In genomic region chr10:1159131-1160061, GRCh38 we compare ENCODE assay signal across 17 cellular contexts.
A peak's percentile ranks its signal among the peaks of the same experiment; 100 is the strongest.
DNase-seq lines count a peak whose midpoint lies in the region; ATAC-seq, FAIRE-seq and TF ChIP-seq lines count a peak whose summit lies in the region.
"Had no signal": no experiment of that assay in that cellular context is flagged by ENCODE, and none has a peak within 500 bp of the region (broad histone marks: within the 10 kb centered on the region; RNA-seq: fewer than 3 reads in every experiment).

No MANE protein-coding gene starts in this region.

- BruUV-seq in endothelial cell of umbilical vein (replicated peaks; lab: Mats Ljungman, UMichigan) (no TSS peak), HepG2 (replicated peaks; lab: Mats Ljungman, UMichigan) (no TSS peak), PC-9 (replicated peaks; lab: Mats Ljungman, UMichigan) (no TSS peak)

- TF ChIP-seq CTCF in RWPE2 (IDR thresholded peaks at IDR 0.05; ENCODE audit: poor library complexity, severe bottlenecking) (no peak), endothelial cell of umbilical vein (IDR thresholded peaks at IDR 0.05; ENCODE audit: extremely low read depth in 1 of 2, insufficient read depth in 1 of 2, low read depth in 1 of 2, low read length in 2 of 2) (no peak), sigmoid colon (IDR thresholded peaks at IDR 0.05) (no peak), HepG2 (CRISPR knock-in tag; IDR thresholded peaks at IDR 0.05) (no peak), PC-9 (conservative IDR thresholded peaks at IDR 0.05) (no peak)

- H3K27ac ChIP-seq in RWPE2 (ENCODE audit: poor library complexity, severe bottlenecking) = no peak overlapping the region
- no peak overlapping the region for H3K27ac ChIP-seq in endothelial cell of umbilical vein (ENCODE audit: insufficient read depth, low read depth, low read length)
- no peak overlapping the region for H3K27ac ChIP-seq in sigmoid colon
- no peak overlapping the region for H3K27ac ChIP-seq in HepG2 (ENCODE audit: extremely low read length, insufficient read depth, low read length)
- H3K27ac ChIP-seq in PC-9 = no peak overlapping the region
- H3K27ac ChIP-seq: colonic mucosa, GM23248, SK-N-MC had no signal

- dilution Hi-C loops in endothelial cell of umbilical vein (cut with MboI; ENCODE audit: extremely low pct_ligation_motif_present, low sequenced_read_pairs) = no loop called here

- CTCF ChIA-PET in endothelial cell of umbilical vein (lab: Charles Lee) = no interaction called here
- CTCF ChIA-PET in HepG2 (lab: Yijun Ruan, JAX; ENCODE audit: low intra/inter-chr PET ratio, low total read pairs) = no interaction called here
- CTCF ChIA-PET in PC-9 (lab: Charles Lee) = no interaction called here

- FAIRE-seq in endothelial cell of umbilical vein (lab: Jason Lieb, UNC) = no peak
- no peak for FAIRE-seq in HepG2 (lab: Jason Lieb, UNC)
- FAIRE-seq: astrocyte, GM12892 had no signal

- WGBS in sigmoid colon, 2 donors = 89 to 92% methylated on average over 59 of the region's 59 CpGs
- WGBS in HepG2 (ENCODE audit: low lambda C conversion rate) = 65% methylated on average over 45 of the region's 59 CpGs

- H3K9me1 ChIP-seq in endothelial cell of umbilical vein (replicated peaks; ENCODE audit: control insufficient read depth, extremely low read depth, insufficient read depth, low read length) = no peaks in the 10 kb centered on the region

- ATAC-seq in RWPE2 (ENCODE audit: low read depth) = peak; percentile 70
- ATAC-seq in HepG2 = no peak
- no peak for ATAC-seq in HG03460 (IDR thresholded peaks at IDR 0.05; ENCODE audit: unreplicated experiment)

- H3K9me2 ChIP-seq in PC-9 (ENCODE audit: insufficient read depth) = no peaks in the 10 kb centered on the region

- no peak overlapping the region for H3K4me3 ChIP-seq in H7 (ENCODE audit: insufficient read depth, low read depth, low read length)
- peak overlapping the region; percentile 47 for H3K4me3 ChIP-seq in RWPE2 (ENCODE audit: severe bottlenecking)
- H3K4me3 ChIP-seq in endothelial cell of umbilical vein (replicated peaks in 1 of 3; ENCODE audit: insufficient read depth in 1 of 3, low read depth in 1 of 3, low read length in 3 of 3) = no peak overlapping the region
- H3K4me3 ChIP-seq in sigmoid colon = no peak overlapping the region
- H3K4me3 ChIP-seq in HepG2 (replicated peaks in 1 of 3; ENCODE audit: insufficient read depth in 1 of 3, low read depth in 2 of 3, low read length in 3 of 3) = no peak overlapping the region
- H3K4me3 ChIP-seq in PC-9 = no peak overlapping the region
- H3K4me3 ChIP-seq: colonic mucosa, GM23248, SK-N-MC had no signal

- in situ Hi-C loops in HepG2 (cut with HindIII; ENCODE audit: extremely low pct_ligation_motif_present, low pct_unique_long_range_greater_than_20kb) = no loop called here

- H2AFZ ChIP-seq in endothelial cell of umbilical vein (ENCODE audit: low read depth, low read length) = no peak overlapping the region
- H2AFZ ChIP-seq in HepG2 (ENCODE audit: low read length) = no peak overlapping the region
- H2AFZ ChIP-seq in PC-9 = no peak overlapping the region
- H2AFZ ChIP-seq: GM23248 had no signal

- H3K4me1 ChIP-seq in RWPE2 (ENCODE audit: insufficient read depth, poor library complexity, severe bottlenecking) (no peaks in the 10 kb centered on the region), endothelial cell of umbilical vein (ENCODE audit: control insufficient read depth, extremely low read depth, insufficient read depth, low read length) (no peaks in the 10 kb centered on the region), sigmoid colon (no peaks in the 10 kb centered on the region), HepG2 (ENCODE audit: insufficient read depth, low read length) (no peaks in the 10 kb centered on the region), PC-9 (replicated peaks; ENCODE audit: insufficient read depth) (no peaks in the 10 kb centered on the region)
- H3K4me1 ChIP-seq: colonic mucosa had no signal

- H3F3A ChIP-seq in PC-9 (ENCODE audit: insufficient read depth, low read depth) = no peaks in the 10 kb centered on the region

- H3K79me2 ChIP-seq in endothelial cell of umbilical vein (ENCODE audit: control insufficient read depth, insufficient read depth, low read length) = no peaks in the 10 kb centered on the region
- H3K79me2 ChIP-seq in HepG2 (ENCODE audit: insufficient read depth, low read length) = no peaks in the 10 kb centered on the region
- H3K79me2 ChIP-seq in PC-9 (ENCODE audit: low read depth) = no peaks in the 10 kb centered on the region

- intact Hi-C loops in endothelial cell of umbilical vein (cut with micrococcal nuclease) (no loop called here), sigmoid colon (cut with DNase I) (no loop called here), HepG2 (cut with micrococcal nuclease; ENCODE audit: unreplicated experiment) (no loop called here), PC-9 (cut with micrococcal nuclease; ENCODE audit: unreplicated experiment) (no loop called here)

- TF ChIP-seq POLR2A in endothelial cell of umbilical vein (IDR thresholded peaks at IDR 0.05; ENCODE audit: low read depth, low read length) (no peak), sigmoid colon (IDR thresholded peaks at IDR 0.05) (no peak), HepG2 (IDR thresholded peaks at IDR 0.05; ENCODE audit: insufficient read depth in 1 of 2, low read depth in 2 of 2, low read length in 2 of 2) (no peak)

- TF ChIP-seq RAD21 in HepG2 (CRISPR knock-in tag; IDR thresholded peaks at IDR 0.05) = no peak

- TF ChIP-seq EP300 in sigmoid colon (IDR thresholded peaks at IDR 0.05) (no peak), HepG2 (IDR thresholded peaks at IDR 0.05; ENCODE audit: low read depth in 2 of 2, low read length in 2 of 2) (no peak), HepG2 (CRISPR knock-in tag; IDR thresholded peaks at IDR 0.05; ENCODE audit: borderline replicate concordance) (no peak)

- H3K36me3 ChIP-seq in H7 (replicated peaks; ENCODE audit: control insufficient read depth, insufficient read depth, low read length) = no peaks in the 10 kb centered on the region
- no peaks in the 10 kb centered on the region for H3K36me3 ChIP-seq in RWPE2 (ENCODE audit: low read depth)
- no peaks in the 10 kb centered on the region for H3K36me3 ChIP-seq in endothelial cell of umbilical vein (ENCODE audit: control insufficient read depth in 2 of 2, extremely low read depth in 1 of 2, insufficient read depth in 2 of 2, low read length in 2 of 2)
- H3K36me3 ChIP-seq in sigmoid colon = no peaks in the 10 kb centered on the region
- H3K36me3 ChIP-seq in HepG2 (replicated peaks in 1 of 2; ENCODE audit: control insufficient read depth in 1 of 2, insufficient read depth in 2 of 2, low read length in 2 of 2) = no peaks in the 10 kb centered on the region
- no peaks in the 10 kb centered on the region for H3K36me3 ChIP-seq in PC-9 (ENCODE audit: low read depth)
- H3K36me3 ChIP-seq: colonic mucosa had no signal

- no peak overlapping the region for H3K4me2 ChIP-seq in endothelial cell of umbilical vein (ENCODE audit: insufficient read depth, low read length)
- no peak overlapping the region for H3K4me2 ChIP-seq in HepG2 (ENCODE audit: low read depth, low read length)
- no peak overlapping the region for H3K4me2 ChIP-seq in PC-9

- no peaks in the 10 kb centered on the region for H3K27me3 ChIP-seq in H7 (ENCODE audit: control insufficient read depth, insufficient read depth, low read length)
- H3K27me3 ChIP-seq in RWPE2 (ENCODE audit: insufficient read depth, poor library complexity, severe bottlenecking) = no peaks in the 10 kb centered on the region
- H3K27me3 ChIP-seq in endothelial cell of umbilical vein (ENCODE audit: control insufficient read depth in 2 of 2, insufficient read depth in 2 of 2, low read length in 2 of 2) = no peaks in the 10 kb centered on the region
- H3K27me3 ChIP-seq in sigmoid colon = no peaks in the 10 kb centered on the region
- H3K27me3 ChIP-seq in HepG2 (ENCODE audit: control insufficient read depth in 1 of 2, insufficient read depth in 2 of 2, low read length in 2 of 2) = peaks cover 5 to 77% of the 10 kb centered on the region in 2 experiments; a peak in 4 of 5 replicates
- peaks cover 74% of the 10 kb centered on the region for H3K27me3 ChIP-seq in PC-9 (ENCODE audit: insufficient read depth, low read depth)
- H3K27me3 ChIP-seq: colonic mucosa had no signal

- POLR2A ChIA-PET in endothelial cell of umbilical vein (lab: Charles Lee) (no interaction called here), HepG2 (lab: Yijun Ruan, JAX) (no interaction called here), PC-9 (lab: Charles Lee; ENCODE audit: unreplicated experiment) (no interaction called here)

- H3K9me3 ChIP-seq in RWPE2 (ENCODE audit: severe bottlenecking) (no peaks in the 10 kb centered on the region), endothelial cell of umbilical vein (replicated peaks; ENCODE audit: control insufficient read depth, insufficient read depth, low read length) (no peaks in the 10 kb centered on the region), sigmoid colon (no peaks in the 10 kb centered on the region), HepG2 (ENCODE audit: low read length) (no peaks in the 10 kb centered on the region), PC-9 (ENCODE audit: insufficient read depth, low read depth) (no peaks in the 10 kb centered on the region)
- H3K9me3 ChIP-seq: colonic mucosa had no signal

- H3K9ac ChIP-seq in endothelial cell of umbilical vein (replicated peaks; ENCODE audit: extremely low read depth, insufficient read depth, low read length) (no peak overlapping the region), HepG2 (ENCODE audit: insufficient read depth, low read depth, low read length) (no peak overlapping the region)
- H3K9ac ChIP-seq: GM23248 had no signal

- DNase-seq in H7 = peak; percentile 62
- no peak for DNase-seq in RWPE2 (ENCODE audit: low spot score)
- DNase-seq in endothelial cell of umbilical vein (ENCODE audit: low read depth, low spot score) = peak; percentile 39
- DNase-seq in sigmoid colon = peak; percentile 50
- no peak for DNase-seq in HepG2 (ENCODE audit: low spot score)
- DNase-seq in PC-9 = no peak
- DNase-seq: activated CD4-positive, alpha-beta memory T cell treated with anti-CD3 and anti-CD28 coated beads for 36 hours; Calu3; colonic mucosa; GM23248; immature natural killer cell; NCI-H1930; OCI-M1 had no signal

- no peaks in the 10 kb centered on the region for H4K20me1 ChIP-seq in endothelial cell of umbilical vein (replicated peaks; ENCODE audit: control insufficient read depth, extremely low read depth, insufficient read depth, low read length)
- H4K20me1 ChIP-seq in HepG2 (ENCODE audit: insufficient read depth, low read length) = peaks cover 4% of the 10 kb centered on the region; the same call in 1 of the 2 replicates
- H4K20me1 ChIP-seq in PC-9 (ENCODE audit: insufficient read depth) = no peaks in the 10 kb centered on the region

TF ChIP-seq in endothelial cell of umbilical vein, 7 proteins besides CTCF, POLR2A, EP300 and RAD21 (continues in another document):
- TF ChIP-seq POLR2AphosphoS5 (IDR thresholded peaks at IDR 0.05; ENCODE audit: insufficient read depth, low read depth, low read length) (no peak), JUN (IDR thresholded peaks at IDR 0.05; ENCODE audit: borderline replicate concordance, insufficient read depth, insufficient read length, low read depth) (no peak)

TF ChIP-seq in HepG2, 621 proteins besides CTCF, POLR2A, EP300 and RAD21 (continues in another document):
- TF ChIP-seq HDAC1 (CRISPR knock-in tag; IDR thresholded peaks at IDR 0.05) = no peak
- TF ChIP-seq IKZF1 (IDR thresholded peaks at IDR 0.05) = no peak
- TF ChIP-seq NR2F2 (IDR thresholded peaks at IDR 0.05; ENCODE audit: borderline replicate concordance, low read depth) = no peak

Comparison
In these comparisons a context has a peak if more than half of its experiments do, and no peak if none do; other contexts are left out.
1. DNase-seq: peak in H7 (single experiment), endothelial cell of umbilical vein (single experiment) and sigmoid colon (single experiment); none in RWPE2 (single experiment), HepG2 (single experiment) and PC-9 (0 of 2).